ENCODE assay signal across 9 cellular contexts in genomic region chr11:123055132-123055924, GRCh38. TPM values are rescaled to one million over a fixed set of nuclear protein-coding genes. Genes with fewer than 3 reads are reported as not detected.
DNase-seq lines count a peak whose midpoint lies in the region; ATAC-seq and TF ChIP-seq lines count a peak whose summit lies in the region.
"Had no signal": no experiment of that assay in that cellular context is flagged by ENCODE, and none has a peak within 500 bp of the region (broad histone marks: within the 10 kb centered on the region; RNA-seq: fewer than 3 reads in every experiment).

No MANE protein-coding gene starts in this region.

- H3K27me3 Mint-ChIP-seq in activated naive CD4-positive, alpha-beta T cell treated with anti-CD3 and anti-CD28 coated beads, Interleukin-2, amount 10 ng/mL, durations not matched to agents 7 days and 5 days = no peaks in the 10 kb centered on the region
- no peaks in the 10 kb centered on the region for H3K27me3 Mint-ChIP-seq in activated T-helper 17 cell treated with anti-CD3 and anti-CD28 coated beads, Interleukin-2, amount 50 U/mL, for 72 hours

- CTCF ChIA-PET in activated naive CD4-positive, alpha-beta T cell treated with anti-CD3 and anti-CD28 coated beads, Interleukin-2, amount 10 ng/mL, durations not matched to agents 7 days and 5 days (lab: Charles Lee) = interaction anchor here (0.7 to 6.6 kb wide), 15 partner anchors 10 to 683 kb away, joined by 3 to 78 read pairs (median 6); no protein-coding TSS in a partner anchor

- H3K9me3 ChIP-seq in psoas muscle (no peaks in the 10 kb centered on the region), SJCRH30 (replicated peaks) (no peaks in the 10 kb centered on the region)

- H3K4me3 ChIP-seq in psoas muscle = no peak overlapping the region
- H3K4me3 ChIP-seq in SJCRH30 = no peak overlapping the region

- H3K4me3 Mint-ChIP-seq in activated naive CD4-positive, alpha-beta T cell treated with anti-CD3 and anti-CD28 coated beads, Interleukin-2, amount 10 ng/mL, durations not matched to agents 7 days and 5 days = no peak overlapping the region
- peak overlapping the region; percentile 100 for H3K4me3 Mint-ChIP-seq in activated T-helper 17 cell treated with anti-CD3 and anti-CD28 coated beads, Interleukin-2, amount 50 U/mL, for 72 hours
- H3K4me3 Mint-ChIP-seq in stimulated activated effector memory CD8-positive, alpha-beta T cell treated with anti-CD3 and anti-CD28 coated beads, Interleukin-12 subunit alpha, Interleukin-12 subunit beta, amount 100 ng/mL, for 72 hours = no peak overlapping the region

- H3K36me3 ChIP-seq in psoas muscle (ENCODE audit: insufficient read depth in 1 of 2, low read depth in 1 of 2) (peaks cover 28 to 77% of the 10 kb centered on the region in 2 donors), SJCRH30 (peaks cover 57% of the 10 kb centered on the region)

- TF ChIP-seq CTCF in psoas muscle (IDR thresholded peaks at IDR 0.05) = no peak

- no peak for ATAC-seq in activated T-helper 17 cell treated with anti-CD3 and anti-CD28 coated beads, Interleukin-2, amount 50 U/mL, for 72 hours (replicated peaks)
- ATAC-seq in stimulated activated effector memory CD8-positive, alpha-beta T cell treated with anti-CD3 and anti-CD28 coated beads, Interleukin-12 subunit alpha, Interleukin-12 subunit beta, amount 100 ng/mL, for 72 hours = no peak
- ATAC-seq in psoas muscle = no peak

- H3K4me1 Mint-ChIP-seq in activated naive CD4-positive, alpha-beta T cell treated with anti-CD3 and anti-CD28 coated beads, Interleukin-2, amount 10 ng/mL, durations not matched to agents 7 days and 5 days = peaks cover 50% of the 10 kb centered on the region
- peaks cover 28% of the 10 kb centered on the region for H3K4me1 Mint-ChIP-seq in activated T-helper 17 cell treated with anti-CD3 and anti-CD28 coated beads, Interleukin-2, amount 50 U/mL, for 72 hours
- peaks cover 40% of the 10 kb centered on the region for H3K4me1 Mint-ChIP-seq in stimulated activated effector memory CD8-positive, alpha-beta T cell treated with anti-CD3 and anti-CD28 coated beads, Interleukin-12 subunit alpha, Interleukin-12 subunit beta, amount 100 ng/mL, for 72 hours

- H3K4me1 ChIP-seq in psoas muscle (peaks cover 47% of the 10 kb centered on the region), SJCRH30 (peaks cover 5% of the 10 kb centered on the region; the same call in 1 of the 2 replicates)

- H3K27ac ChIP-seq in psoas muscle = no peak overlapping the region
- no peak overlapping the region for H3K27ac ChIP-seq in SJCRH30

- DNase-seq in activated naive CD4-positive, alpha-beta T cell treated with anti-CD3 and anti-CD28 coated beads, Interleukin-2, amount 10 ng/mL, durations not matched to agents 7 days and 5 days = no peak
- DNase-seq in activated naive CD4-positive, alpha-beta T cell treated with Interleukin-2 at 50 U/mL for 16 hours = no peak
- peak; percentile 17 to 32 for DNase-seq in Kasumi-1 (lab: John Stamatoyannopoulos, UW)
- no peak for DNase-seq in stimulated activated effector memory CD8-positive, alpha-beta T cell treated with anti-CD3 and anti-CD28 coated beads, Interleukin-12 subunit alpha, Interleukin-12 subunit beta, amount 100 ng/mL, for 72 hours (ENCODE audit: low spot score in 2 of 2)
- no peak for DNase-seq in psoas muscle
- DNase-seq in activated effector memory CD4-positive, alpha-beta T cell treated with Interleukin-2 at 50 U/mL for 16 hours = no peak
- DNase-seq in SJCRH30 = no peak
- DNase-seq: COR-L47 had no signal

- intact Hi-C loops in psoas muscle (cut with DNase I) = loop anchor here in 1 of 2 donors (10.0 kb wide), 1 partner anchor 401 kb away; the partner anchor contains the start of gene UBASH3B

- H3K27me3 ChIP-seq in psoas muscle (ENCODE audit: insufficient read depth in 3 of 3, low read length in 2 of 3) (no peaks in the 10 kb centered on the region), SJCRH30 (no peaks in the 10 kb centered on the region)

- peak overlapping the region; percentile 99 for H3K27ac Mint-ChIP-seq in activated naive CD4-positive, alpha-beta T cell treated with anti-CD3 and anti-CD28 coated beads, Interleukin-2, amount 10 ng/mL, durations not matched to agents 7 days and 5 days
- H3K27ac Mint-ChIP-seq in activated T-helper 17 cell treated with anti-CD3 and anti-CD28 coated beads, Interleukin-2, amount 50 U/mL, for 72 hours = peak overlapping the region; percentile 63
- peak overlapping the region; percentile 100 for H3K27ac Mint-ChIP-seq in stimulated activated effector memory CD8-positive, alpha-beta T cell treated with anti-CD3 and anti-CD28 coated beads, Interleukin-12 subunit alpha, Interleukin-12 subunit beta, amount 100 ng/mL, for 72 hours

- peaks cover 66% of the 10 kb centered on the region for H3K36me3 Mint-ChIP-seq in activated naive CD4-positive, alpha-beta T cell treated with anti-CD3 and anti-CD28 coated beads, Interleukin-2, amount 10 ng/mL, durations not matched to agents 7 days and 5 days
- peaks cover 73% of the 10 kb centered on the region for H3K36me3 Mint-ChIP-seq in activated T-helper 17 cell treated with anti-CD3 and anti-CD28 coated beads, Interleukin-2, amount 50 U/mL, for 72 hours (ENCODE audit: low read depth)
- peaks cover 88% of the 10 kb centered on the region for H3K36me3 Mint-ChIP-seq in stimulated activated effector memory CD8-positive, alpha-beta T cell treated with anti-CD3 and anti-CD28 coated beads, Interleukin-12 subunit alpha, Interleukin-12 subunit beta, amount 100 ng/mL, for 72 hours

- H3K9me3 Mint-ChIP-seq in activated naive CD4-positive, alpha-beta T cell treated with anti-CD3 and anti-CD28 coated beads, Interleukin-2, amount 10 ng/mL, durations not matched to agents 7 days and 5 days = no peaks in the 10 kb centered on the region
- H3K9me3 Mint-ChIP-seq in activated T-helper 17 cell treated with anti-CD3 and anti-CD28 coated beads, Interleukin-2, amount 50 U/mL, for 72 hours = no peaks in the 10 kb centered on the region
- H3K9me3 Mint-ChIP-seq in stimulated activated effector memory CD8-positive, alpha-beta T cell treated with anti-CD3 and anti-CD28 coated beads, Interleukin-12 subunit alpha, Interleukin-12 subunit beta, amount 100 ng/mL, for 72 hours = no peaks in the 10 kb centered on the region

- WGBS in psoas muscle, 3 donors = 62 to 70% (median 62%) methylated on average over 6 of the region's 6 CpGs

RNA-seq across cellular contexts. Expression of gene HSPA8, which starts 6.6 kb away (rescaled TPM):
- total RNA-seq in activated T-helper 17 cell treated with anti-CD3 and anti-CD28 coated beads, Interleukin-2, amount 50 U/mL, for 72 hours = 1,000 to 10,000 TPM; 1,670 to 3,247 TPM
- 1,000 to 10,000 TPM; 1,127 to 2,415 (median 1,519) TPM for total RNA-seq in psoas muscle
- polyA plus RNA-seq in psoas muscle = 1,000 to 10,000 TPM; 1,414 to 3,112 (median 2,704) TPM
- total RNA-seq in SJCRH30 (2014; rRNA removed; shearing (Covaris generic)) = 2,768 and 2,819 TPM in 2 replicates

Comparison
In these comparisons a context has a peak if more than half of its experiments do, and no peak if none do; other contexts are left out.
1. DNase-seq: peak in Kasumi-1 (2 of 2); none in activated naive CD4-positive, alpha-beta T cell treated with anti-CD3 and anti-CD28 coated beads, Interleukin-2, amount 10 ng/mL, durations not matched to agents 7 days and 5 days (single experiment), activated naive CD4-positive, alpha-beta T cell treated with Interleukin-2 at 50 U/mL for 16 hours (single experiment), stimulated activated effector memory CD8-positive, alpha-beta T cell treated with anti-CD3 and anti-CD28 coated beads, Interleukin-12 subunit alpha, Interleukin-12 subunit beta, amount 100 ng/mL, for 72 hours (0 of 2), psoas muscle (0 of 2), activated effector memory CD4-positive, alpha-beta T cell treated with Interleukin-2 at 50 U/mL for 16 hours (single experiment) and SJCRH30 (0 of 2).
2. Peak in every context shown above with its lines, with median percentiles within 50 percentile points of each other: H3K27ac Mint-ChIP-seq.